Comparison of ENCODE assay signal across 23 cellular contexts in the genomic region with DNA sequence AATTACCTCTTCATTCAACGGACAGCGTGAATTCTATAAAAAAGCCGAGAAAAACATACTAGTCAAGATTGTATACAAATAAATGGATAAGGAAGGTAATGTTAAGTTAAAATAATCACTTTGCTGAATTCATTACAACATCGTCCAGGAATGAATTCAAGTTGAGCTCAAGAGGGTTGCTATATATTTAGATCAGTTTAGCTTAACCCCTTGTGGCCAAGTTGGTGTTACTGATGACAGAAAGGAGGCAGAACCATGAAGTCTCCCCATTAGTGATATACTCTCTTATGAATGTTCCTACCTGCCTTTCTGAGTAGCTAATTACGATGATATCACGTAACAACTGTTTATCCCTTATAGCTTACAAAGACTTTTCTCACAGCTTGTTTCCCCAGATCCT. TPM values are rescaled to one million over a fixed set of nuclear protein-coding genes. Genes with fewer than 3 reads are reported as not detected.
A peak's percentile ranks its signal among the peaks of the same experiment; 100 is the strongest.
DNase-seq lines count a peak whose midpoint lies in the region; ATAC-seq, FAIRE-seq and TF ChIP-seq lines count a peak whose summit lies in the region.
"Had no signal": no experiment of that assay in that cellular context is flagged by ENCODE, and none has a peak within 500 bp of the region (broad histone marks: within the 10 kb centered on the region; RNA-seq: fewer than 3 reads in every experiment).

No MANE protein-coding gene starts in this region.

- H3K36me3 ChIP-seq in left ventricle myocardium inferior, result peaks cover 80% of the 10 kb centered on the region

- H3K9me3 ChIP-seq in left ventricle myocardium inferior (replicated peaks), result no peaks in the 10 kb centered on the region
- H3K9me3 ChIP-seq in right cardiac atrium (ENCODE audit: control insufficient read depth, low read length), result no peaks in the 10 kb centered on the region
- H3K9me3 ChIP-seq: A549; BLaER1 treated with 17β-estradiol and CSF1 and Interleukin-3, amounts not matched to agents 10 nM and 100 nM; Caco-2 had no signal

- H3K27me3 ChIP-seq in left ventricle myocardium inferior (ENCODE audit: low read depth), result no peaks in the 10 kb centered on the region
- no peaks in the 10 kb centered on the region for H3K27me3 ChIP-seq in right cardiac atrium (ENCODE audit: control insufficient read depth, insufficient read depth)
- H3K27me3 ChIP-seq: BLaER1 treated with 17β-estradiol and CSF1 and Interleukin-3, amounts not matched to agents 10 nM and 100 nM had no signal

- TF ChIP-seq POLR2A in GM12891 (IDR thresholded peaks at IDR 0.05; ENCODE audit: low read depth, low read length) (no peak), H54 (IDR thresholded peaks at IDR 0.05; ENCODE audit: low read depth, low read length) (no peak)

- ATAC-seq in Right ventricle myocardium superior (ENCODE audit: poor library complexity), result peak; percentile 45
- ATAC-seq in left cardiac atrium, result no peak
- ATAC-seq in right cardiac atrium, result no peak
- ATAC-seq: A549; CD8-positive, alpha-beta T cell had no signal

- FAIRE-seq in GM12891 (lab: Jason Lieb, UNC) (peak; percentile 35), H54 (lab: Jason Lieb, UNC) (peak; percentile 58)
- FAIRE-seq: A549, D721Med, G401.6, GM12892, GM19239 had no signal

- TF ChIP-seq CTCF in left ventricle myocardium inferior (IDR thresholded peaks at IDR 0.05; ENCODE audit: borderline replicate concordance), result no peak

- intact Hi-C loops in Right ventricle myocardium superior (cut with DNase I) (no loop called here), left cardiac atrium (cut with DNase I) (no loop called here), left ventricle myocardium inferior (cut with micrococcal nuclease) (no loop called here), right cardiac atrium (cut with DNase I) (loop anchor here in 1 of 4 donors (5.0 kb wide), 1 partner anchor 34 kb away; no protein-coding TSS in a partner anchor)

- DNase-seq in Right ventricle myocardium superior, result no peak
- DNase-seq in left cardiac atrium, result no peak
- DNase-seq in left ventricle myocardium inferior, result no peak
- DNase-seq in right cardiac atrium, result no peak
- DNase-seq in GM12891 (ENCODE audit: insufficient read length, low spot score), result no peak
- no peak for DNase-seq in H54 (ENCODE audit: insufficient read length, low spot score)
- no peak for DNase-seq in OCI-M2 (lab: John Stamatoyannopoulos, UW; ENCODE audit: unreplicated experiment)
- DNase-seq in NCI-H128 (lab: John Stamatoyannopoulos, UW; ENCODE audit: unreplicated experiment), result no peak
- DNase-seq: AML-193; Caco-2; Calu3; CD4-positive, alpha-beta T cell; CD8-positive, alpha-beta T cell; DMS79 treated with DMSO at 0.1 percent for 48 hours; GF-D8 had no signal

- 74% methylated on average over 6 of the region's 6 CpGs for WGBS in right cardiac atrium

- H3K4me3 ChIP-seq in left ventricle myocardium inferior, result peak overlapping the region; percentile 49
- H3K4me3 ChIP-seq in right cardiac atrium (ENCODE audit: low read length), result no peak overlapping the region
- H3K4me3 ChIP-seq: A549; BLaER1 treated with 17β-estradiol and CSF1 and Interleukin-3, amounts not matched to agents 10 nM and 100 nM had no signal

- H3K4me1 ChIP-seq in left ventricle myocardium inferior (peaks cover 5% of the 10 kb centered on the region), right cardiac atrium (ENCODE audit: control insufficient read depth, insufficient read depth, low read length) (no peaks in the 10 kb centered on the region)
- H3K4me1 ChIP-seq: A549; BLaER1 treated with 17β-estradiol and CSF1 and Interleukin-3, amounts not matched to agents 10 nM and 100 nM; Caco-2 had no signal

- H3K27ac ChIP-seq in left ventricle myocardium inferior (replicated peaks), result no peak overlapping the region
- no peak overlapping the region for H3K27ac ChIP-seq in right cardiac atrium (ENCODE audit: low read length)
- H3K27ac ChIP-seq: 22Rv1; A549; BLaER1 treated with 17β-estradiol and CSF1 and Interleukin-3, amounts not matched to agents 10 nM and 100 nM; C4-2B had no signal

TF ChIP-seq in GM12891, 5 proteins besides CTCF, POLR2A, EP300 and RAD21:
- no peak for TF ChIP-seq SPI1 (IDR thresholded peaks at IDR 0.05; ENCODE audit: low read depth, low read length)
- no peak for TF ChIP-seq POLR2AphosphoS5 (IDR thresholded peaks at IDR 0.05; ENCODE audit: low read depth, low read length)
- TF ChIP-seq PAX5 (IDR thresholded peaks at IDR 0.05; ENCODE audit: insufficient read depth, low read length, severe bottlenecking), result no peak
- no peak for TF ChIP-seq TAF1 (IDR thresholded peaks at IDR 0.05; ENCODE audit: low read depth, low read length)
- no peak for TF ChIP-seq POU2F2 (IDR thresholded peaks at IDR 0.05; ENCODE audit: low read depth, low read length)

RNA-seq across cellular contexts. Expression of a gene that starts 34.9 kb away (rescaled TPM):
- total RNA-seq in Right ventricle myocardium superior (19.5 TPM), left cardiac atrium (10 to 100 TPM; 18.0 to 21.5 TPM), left ventricle myocardium inferior (24.2 TPM), right cardiac atrium (10 to 100 TPM; 20.9 to 25.5 (median 21.0) TPM)
- 6.1 TPM for polyA plus RNA-seq in right cardiac atrium
- polyA plus RNA-seq in GM12891 (2012; ENCODE audit: low read depth, missing spikeins), result 8.3 TPM
